32 cellular contexts compared by ENCODE assay signal in the genomic region with DNA sequence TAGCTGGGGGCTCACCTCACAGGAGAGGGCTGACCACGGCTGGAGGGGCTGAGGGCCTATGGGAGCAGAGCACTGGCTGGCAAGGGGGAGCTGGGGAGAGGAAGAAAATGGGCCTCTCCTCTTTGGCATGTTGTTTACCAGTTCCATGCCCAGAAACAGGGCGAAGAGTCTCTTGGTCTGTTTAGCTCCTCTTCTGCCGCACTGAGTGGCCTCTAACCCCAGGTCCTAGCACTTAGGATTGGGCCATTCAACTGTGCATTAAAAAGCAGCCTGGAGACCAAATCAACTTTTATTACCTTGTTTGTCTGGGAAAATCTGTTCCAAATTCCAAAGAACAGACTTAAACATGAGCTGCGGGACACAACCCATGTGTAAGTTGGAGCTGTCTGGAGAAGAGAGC.
"Had no signal": no experiment of that assay in that cellular context is flagged by ENCODE, and none has a peak within 500 bp of the region (broad histone marks: within the 10 kb centered on the region; RNA-seq: fewer than 3 reads in every experiment).

No MANE protein-coding gene starts in this region.

- H3K4me2 ChIP-seq: smooth muscle cell had no signal

- H3K36me3 Mint-ChIP-seq: immature natural killer cell; naive thymus-derived CD8-positive, alpha-beta T cell; type B pancreatic cell had no signal

- H3K27ac ChIP-seq: coronary artery, esophagus muscularis mucosa, testis, tibial artery had no signal

- H3K27ac Mint-ChIP-seq: immature natural killer cell; naive thymus-derived CD8-positive, alpha-beta T cell; nephron progenitor cell; type B pancreatic cell had no signal

- H3K4me1 ChIP-seq: pancreas, testis had no signal

- H3K27me3 ChIP-seq: esophagus muscularis mucosa, heart right ventricle, pancreas, testis, tibial artery had no signal

- ATAC-seq: left colon; naive thymus-derived CD8-positive, alpha-beta T cell; sciatic nerve; stimulated activated naive CD8-positive, alpha-beta T cell treated with anti-CD3 and anti-CD28 coated beads, Interleukin-15, Interleukin-2, amounts not matched to agents 100 U/mL and 50 U/mL, for 24 hours had no signal

- H3K9me3 Mint-ChIP-seq: nephron progenitor cell, type B pancreatic cell had no signal

- H3K36me3 ChIP-seq: esophagus muscularis mucosa, heart right ventricle, pancreas, tibial artery had no signal

- FAIRE-seq: endothelial cell of umbilical vein, pancreas had no signal

- H3K27me3 Mint-ChIP-seq: type B pancreatic cell had no signal

- DNase-seq: dermis blood vessel endothelial cell; effector memory CD4-positive, alpha-beta T cell; foreskin melanocyte; glutamatergic neuron; heart right ventricle; hypothalamus; immature natural killer cell; islet precursor cell; kidney glomerular epithelial cell; left colon; left ventricle myocardium superior; mesendoderm; midbrain; naive thymus-derived CD8-positive, alpha-beta T cell; nephron progenitor cell; occipital lobe; pancreas; retina; stimulated activated CD4-positive, alpha-beta T cell treated with anti-CD3 and anti-CD28 coated beads, Interleukin-12 subunit alpha, Interleukin-12 subunit beta, amount 100 ng/mL, for 4 hours; stimulated activated CD4-positive, alpha-beta T cell treated with anti-CD3 and anti-CD28 coated beads, Interleukin-1b, Interleukin-23, amount 100 ng/mL, for 48 hours; stimulated activated CD4-positive, alpha-beta T cell treated with anti-CD3 and anti-CD28 coated beads, Interleukin-4, amount 100 ng/mL, for 1 hour; stimulated activated CD8-positive, alpha-beta memory T cell treated with anti-CD3 and anti-CD28 coated beads, Interleukin-4, amount 100 ng/mL, for 48 hours; stimulated activated naive CD8-positive, alpha-beta T cell treated with anti-CD3 and anti-CD28 coated beads, Interleukin-15, Interleukin-2, amounts not matched to agents 100 U/mL and 50 U/mL, for 24 hours; substantia nigra; testis; tibial artery had no signal

- H3K4me3 ChIP-seq: coronary artery, esophagus muscularis mucosa, heart right ventricle, pancreas, smooth muscle cell, testis, tibial artery had no signal

- H3K9me3 ChIP-seq: esophagus muscularis mucosa, pancreas, testis, tibial artery had no signal

- H3K4me1 Mint-ChIP-seq: immature natural killer cell; naive thymus-derived CD8-positive, alpha-beta T cell; nephron progenitor cell had no signal

- H3K4me3 Mint-ChIP-seq: immature natural killer cell; naive thymus-derived CD8-positive, alpha-beta T cell; nephron progenitor cell; type B pancreatic cell had no signal
